19 cellular contexts compared by ENCODE assay signal in genomic region chr3:136181741-136182140, GRCh38. TPM values are rescaled to one million over a fixed set of nuclear protein-coding genes. Genes with fewer than 3 reads are reported as not detected.
A peak's percentile ranks its signal among the peaks of the same experiment; 100 is the strongest.
DNase-seq lines count a peak whose midpoint lies in the region; ATAC-seq, FAIRE-seq and TF ChIP-seq lines count a peak whose summit lies in the region.
"Had no signal": no experiment of that assay in that cellular context is flagged by ENCODE, and none has a peak within 500 bp of the region (broad histone marks: within the 10 kb centered on the region; RNA-seq: fewer than 3 reads in every experiment).

No MANE protein-coding gene starts in this region.

- DNase-seq in CD4-positive, CD25-positive, alpha-beta regulatory T cell: no peak
- DNase-seq in RCC 7860 (ENCODE audit: low spot score): no peak
- DNase-seq in effector memory CD8-positive, alpha-beta T cell: no peak
- DNase-seq in natural killer cell: no peak
- no peak for DNase-seq in NCI-H774 (lab: John Stamatoyannopoulos, UW)
- no peak for DNase-seq in sigmoid colon
- no peak for DNase-seq in activated naive CD4-positive, alpha-beta T cell treated with anti-CD3 and anti-CD28 coated beads for 36 hours
- DNase-seq in activated CD4-positive, alpha-beta T cell treated with anti-CD3 and anti-CD28 coated beads for 4 hours: no peak
- DNase-seq: C1 segment of cervical spinal cord, DND-41, H9, IMR-90, NCI-H1417, NCI-H187 treated with DMSO at 0.1 percent for 48 hours, NCI-H2227 treated with DMSO at 0.1 percent for 48 hours, NCI-H524 had no signal

- peaks cover 46 to 92% (median 72%) of the 10 kb centered on the region in 4 donors for H3K4me1 Mint-ChIP-seq in CD4-positive, CD25-positive, alpha-beta regulatory T cell
- H3K4me1 Mint-ChIP-seq in effector memory CD8-positive, alpha-beta T cell (ENCODE audit: low read depth in 2 of 2): peaks cover 45 to 68% of the 10 kb centered on the region in 2 donors
- H3K4me1 Mint-ChIP-seq in natural killer cell: peaks cover 70 to 84% of the 10 kb centered on the region in 2 donors
- peaks cover 84% of the 10 kb centered on the region for H3K4me1 Mint-ChIP-seq in activated naive CD4-positive, alpha-beta T cell treated with anti-CD3 and anti-CD28 coated beads for 36 hours (ENCODE audit: low read depth)

- ATAC-seq in CD4-positive, CD25-positive, alpha-beta regulatory T cell (ENCODE audit: low read depth in 2 of 2): no peak
- no peak for ATAC-seq in effector memory CD8-positive, alpha-beta T cell (replicated peaks)
- no peak for ATAC-seq in natural killer cell
- ATAC-seq: Right ventricle myocardium inferior had no signal

- intact Hi-C loops in natural killer cell (cut with micrococcal nuclease) (no loop called here), sigmoid colon (cut with DNase I) (no loop called here)
- intact Hi-C loops in activated naive CD4-positive, alpha-beta T cell treated with anti-CD3 and anti-CD28 coated beads for 36 hours (cut with micrococcal nuclease): loop anchor here (1.0 kb wide), 1 partner anchor 12 kb away; no protein-coding TSS in a partner anchor

- H3K4me3 ChIP-seq in CD4-positive, CD25-positive, alpha-beta regulatory T cell (ENCODE audit: low read depth, low read length): peak overlapping the region; percentile 65
- no peak overlapping the region for H3K4me3 ChIP-seq in sigmoid colon
- H3K4me3 ChIP-seq: SK-N-MC had no signal

- no peaks in the 10 kb centered on the region for H3K27me3 Mint-ChIP-seq in CD4-positive, CD25-positive, alpha-beta regulatory T cell
- no peaks in the 10 kb centered on the region for H3K27me3 Mint-ChIP-seq in effector memory CD8-positive, alpha-beta T cell
- no peaks in the 10 kb centered on the region for H3K27me3 Mint-ChIP-seq in natural killer cell (ENCODE audit: low read depth in 2 of 2)
- H3K27me3 Mint-ChIP-seq in activated naive CD4-positive, alpha-beta T cell treated with anti-CD3 and anti-CD28 coated beads for 36 hours (ENCODE audit: low read depth): no peaks in the 10 kb centered on the region

- TF ChIP-seq CTCF in natural killer cell (IDR thresholded peaks at IDR 0.05): no peak
- no peak for TF ChIP-seq CTCF in sigmoid colon (IDR thresholded peaks at IDR 0.05)

- H3K27me3 ChIP-seq in CD4-positive, CD25-positive, alpha-beta regulatory T cell (ENCODE audit: control insufficient read depth, insufficient read depth, low read length): no peaks in the 10 kb centered on the region
- no peaks in the 10 kb centered on the region for H3K27me3 ChIP-seq in sigmoid colon

- CTCF ChIA-PET in activated naive CD4-positive, alpha-beta T cell treated with anti-CD3 and anti-CD28 coated beads for 36 hours (lab: Charles Lee): interaction anchor here (0.8 to 1.7 kb wide), 2 partner anchors 10 to 69 kb away, joined by 3 to 6 read pairs; partner anchors contain the start of gene PCCB

- TF ChIP-seq EP300 in sigmoid colon (IDR thresholded peaks at IDR 0.05): no peak

- H3K27ac ChIP-seq in CD4-positive, CD25-positive, alpha-beta regulatory T cell (ENCODE audit: insufficient read depth, low read length, poor library complexity, severe bottlenecking): no peak overlapping the region
- no peak overlapping the region for H3K27ac ChIP-seq in sigmoid colon
- H3K27ac ChIP-seq: SK-N-MC had no signal

- 88 to 89% methylated on average over 8 of the region's 8 CpGs for WGBS in sigmoid colon, 2 donors

- H3K4me3 Mint-ChIP-seq in CD4-positive, CD25-positive, alpha-beta regulatory T cell: peak overlapping the region; percentile 15 to 75 (median 56)
- peak overlapping the region in 1 of 2 donors; percentile 77 for H3K4me3 Mint-ChIP-seq in effector memory CD8-positive, alpha-beta T cell
- H3K4me3 Mint-ChIP-seq in natural killer cell: peak overlapping the region; percentile 49
- no peak overlapping the region for H3K4me3 Mint-ChIP-seq in activated naive CD4-positive, alpha-beta T cell treated with anti-CD3 and anti-CD28 coated beads for 36 hours
- H3K4me3 Mint-ChIP-seq: H9 had no signal

- peaks cover 3% of the 10 kb centered on the region for H3K36me3 Mint-ChIP-seq in CD4-positive, CD25-positive, alpha-beta regulatory T cell
- peaks cover 41% of the 10 kb centered on the region for H3K36me3 Mint-ChIP-seq in effector memory CD8-positive, alpha-beta T cell (ENCODE audit: insufficient read depth)
- no peaks in the 10 kb centered on the region for H3K36me3 Mint-ChIP-seq in natural killer cell
- peaks cover 1% of the 10 kb centered on the region for H3K36me3 Mint-ChIP-seq in activated naive CD4-positive, alpha-beta T cell treated with anti-CD3 and anti-CD28 coated beads for 36 hours (ENCODE audit: low read depth)

- H3K27ac Mint-ChIP-seq in CD4-positive, CD25-positive, alpha-beta regulatory T cell: peak overlapping the region in 1 of 3 donors; percentile 70
- peak overlapping the region; percentile 81 to 89 for H3K27ac Mint-ChIP-seq in effector memory CD8-positive, alpha-beta T cell
- H3K27ac Mint-ChIP-seq in natural killer cell: peak overlapping the region; percentile 83 to 88
- H3K27ac Mint-ChIP-seq in activated naive CD4-positive, alpha-beta T cell treated with anti-CD3 and anti-CD28 coated beads for 36 hours: no peak overlapping the region

- H3K9me3 Mint-ChIP-seq in CD4-positive, CD25-positive, alpha-beta regulatory T cell: peaks cover 0 to 1% (median 0%) of the 10 kb centered on the region in 7 donors
- H3K9me3 Mint-ChIP-seq in effector memory CD8-positive, alpha-beta T cell: no peaks in the 10 kb centered on the region
- no peaks in the 10 kb centered on the region for H3K9me3 Mint-ChIP-seq in natural killer cell
- H3K9me3 Mint-ChIP-seq in activated naive CD4-positive, alpha-beta T cell treated with anti-CD3 and anti-CD28 coated beads for 36 hours: no peaks in the 10 kb centered on the region
- H3K9me3 Mint-ChIP-seq: H9 had no signal

- no peak for TF ChIP-seq POLR2A in sigmoid colon (IDR thresholded peaks at IDR 0.05)

- no peaks in the 10 kb centered on the region for H3K9me3 ChIP-seq in CD4-positive, CD25-positive, alpha-beta regulatory T cell (ENCODE audit: control insufficient read depth in 2 of 2, low read length in 2 of 2)
- no peaks in the 10 kb centered on the region for H3K9me3 ChIP-seq in sigmoid colon

- no peaks in the 10 kb centered on the region for H3K36me3 ChIP-seq in CD4-positive, CD25-positive, alpha-beta regulatory T cell (ENCODE audit: control insufficient read depth, insufficient read depth, low read length)
- no peaks in the 10 kb centered on the region for H3K36me3 ChIP-seq in sigmoid colon

- peak; percentile 32 for FAIRE-seq in RCC 7860 (lab: Jason Lieb, UNC)
- FAIRE-seq: HTR-8/SVneo had no signal

- H3K4me1 ChIP-seq in CD4-positive, CD25-positive, alpha-beta regulatory T cell (ENCODE audit: control insufficient read depth, insufficient read depth, low read length, poor library complexity, severe bottlenecking): peaks cover 85% of the 10 kb centered on the region
- peaks cover 0 to 83% (median 59%) of the 10 kb centered on the region in 4 donors for H3K4me1 ChIP-seq in sigmoid colon

RNA-seq across cellular contexts. Expression of gene MSL2, which starts 14.4 kb away (rescaled TPM):
- 146 TPM for total RNA-seq in CD4-positive, CD25-positive, alpha-beta regulatory T cell
- polyA plus RNA-seq in CD4-positive, CD25-positive, alpha-beta regulatory T cell: 10 to 100 TPM; 31.2 to 52.1 (median 35.4) TPM
- total RNA-seq in natural killer cell: 100 to 1,000 TPM; 104 to 114 (median 110) TPM
- 10 to 100 TPM; 18.7 to 23.9 (median 20.8) TPM for total RNA-seq in sigmoid colon
- 10 to 100 TPM in 1 of 3 donors, 1 to 10 TPM in 2; 3.2 to 13.1 (median 3.6) TPM for polyA plus RNA-seq in sigmoid colon
- total RNA-seq in activated naive CD4-positive, alpha-beta T cell treated with anti-CD3 and anti-CD28 coated beads for 36 hours: 10 to 100 TPM; 40.6 to 42.7 TPM
